ENCODE assay signal across 9 cellular contexts in the genomic region with DNA sequence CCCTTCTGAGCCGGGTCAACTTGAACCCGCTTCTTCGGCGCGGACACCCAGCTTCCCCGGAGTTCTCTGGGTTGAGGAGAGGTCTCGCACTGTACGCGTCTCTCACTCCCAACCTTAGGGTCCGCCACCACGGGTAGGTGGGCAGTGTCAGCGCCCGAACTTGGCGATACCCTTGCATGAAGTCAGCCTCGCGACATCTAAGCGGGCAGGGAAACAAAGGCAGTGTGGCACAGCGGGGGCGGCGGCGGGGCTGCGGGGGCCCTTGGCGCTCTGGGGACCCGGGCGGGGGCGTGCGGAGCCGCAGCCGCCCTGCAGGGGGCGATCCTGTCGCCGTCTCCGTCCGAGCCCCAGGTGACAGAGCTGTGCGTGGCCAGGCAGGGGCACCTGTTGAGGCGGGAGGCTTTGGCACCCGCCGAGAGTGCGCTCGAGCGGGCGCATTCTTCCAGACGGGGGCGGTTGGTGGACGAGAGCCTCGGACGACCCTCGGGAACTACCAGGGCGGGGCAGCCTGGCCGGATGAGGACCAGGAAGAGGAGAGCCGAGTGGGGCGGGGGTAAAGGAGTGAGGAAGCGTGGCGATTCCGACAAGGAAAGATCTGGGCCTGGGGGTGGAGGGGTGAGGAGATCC. TPM values are rescaled to one million over a fixed set of nuclear protein-coding genes. Genes with fewer than 3 reads are reported as not detected.
DNase-seq lines count a peak whose midpoint lies in the region; ATAC-seq and TF ChIP-seq lines count a peak whose summit lies in the region.
"Had no signal": no experiment of that assay in that cellular context is flagged by ENCODE, and none has a peak within 500 bp of the region (broad histone marks: within the 10 kb centered on the region; RNA-seq: fewer than 3 reads in every experiment).

No MANE protein-coding gene starts in this region.

- intact Hi-C loops in breast epithelium (cut with DNase I; ENCODE audit: low total_unique reads) (no loop called here), left colon (cut with DNase I, micrococcal nuclease) (no loop called here)

- no peaks in the 10 kb centered on the region for H3K4me1 ChIP-seq in breast epithelium

- CTCF ChIA-PET in RWPE1 (lab: Yijun Ruan, JAX) = interaction anchor here (0.6 to 0.9 kb wide), 2 partner anchors 18 to 170 kb away, joined by 3 read pairs; no protein-coding TSS in a partner anchor

- TF ChIP-seq POLR2A in breast epithelium (IDR thresholded peaks at IDR 0.05) = no peak

- H3K27ac ChIP-seq in RWPE1 = no peak overlapping the region
- H3K27ac ChIP-seq in breast epithelium = peak overlapping the region; percentile 41 to 70
- H3K27ac ChIP-seq: epithelial cell of prostate had no signal

- no peaks in the 10 kb centered on the region for H3K36me3 ChIP-seq in breast epithelium

- peak; percentile 83 for ATAC-seq in left colon

- POLR2A ChIA-PET in RWPE1 (lab: Yijun Ruan, JAX; ENCODE audit: low non-redundant PET) = no interaction called here

- no peak for TF ChIP-seq CTCF in RWPE1 (conservative IDR thresholded peaks at IDR 0.05; ENCODE audit: low read depth)
- peak; percentile 20 to 64 (median 30) for TF ChIP-seq CTCF in breast epithelium (IDR thresholded peaks at IDR 0.05)

- peak; percentile 71 for DNase-seq in activated effector memory CD4-positive, alpha-beta T cell treated with anti-CD3 and anti-CD28 coated beads, Interleukin-2, amount 50 U/mL, for 16 hours
- DNase-seq in activated effector memory CD4-positive, alpha-beta T cell treated with Interleukin-2 at 50 U/mL for 16 hours = no peak
- peak; percentile 26 for DNase-seq in RWPE1 (ENCODE audit: low spot score)
- DNase-seq in breast epithelium (ENCODE audit: low spot score in 2 of 2) = no peak
- peak; percentile 34 to 46 for DNase-seq in left colon
- DNase-seq in stimulated activated CD4-positive, alpha-beta T cell treated with anti-CD3 and anti-CD28 coated beads, TNF-alpha, amount 100 ng/mL, for 4 hours (ENCODE audit: low read depth in 3 of 3) = peak in 2 of 3 experiments; percentile 16 to 18
- DNase-seq in GF-D8 (lab: John Stamatoyannopoulos, UW) = no peak
- DNase-seq in NCI-H446 (lab: John Stamatoyannopoulos, UW) = no peak

- peaks cover 2 to 13% of the 10 kb centered on the region in 2 donors for H3K27me3 ChIP-seq in breast epithelium

- H3K9me3 ChIP-seq in breast epithelium = no peaks in the 10 kb centered on the region

- H3K4me3 ChIP-seq in breast epithelium = peak overlapping the region; percentile 58 to 89 (median 63)

RNA-seq across cellular contexts. Expression of a gene that starts 1.1 kb away (rescaled TPM):
- total RNA-seq in breast epithelium = 10 to 100 TPM in 1 of 3 donors, 1 to 10 TPM in 2; 6.3 to 20.6 (median 8.8) TPM
- total RNA-seq in left colon = 1 to 10 TPM; 1.3 to 1.7 TPM

Comparison
In these comparisons a context has a peak if more than half of its experiments do, and no peak if none do; other contexts are left out.
1. DNase-seq: peak in activated effector memory CD4-positive, alpha-beta T cell treated with anti-CD3 and anti-CD28 coated beads, Interleukin-2, amount 50 U/mL, for 16 hours (single experiment), RWPE1 (single experiment), left colon (2 of 2) and stimulated activated CD4-positive, alpha-beta T cell treated with anti-CD3 and anti-CD28 coated beads, TNF-alpha, amount 100 ng/mL, for 4 hours (2 of 3); none in activated effector memory CD4-positive, alpha-beta T cell treated with Interleukin-2 at 50 U/mL for 16 hours (single experiment), breast epithelium (0 of 2), GF-D8 (single experiment) and NCI-H446 (0 of 2).